In the genomic region with DNA sequence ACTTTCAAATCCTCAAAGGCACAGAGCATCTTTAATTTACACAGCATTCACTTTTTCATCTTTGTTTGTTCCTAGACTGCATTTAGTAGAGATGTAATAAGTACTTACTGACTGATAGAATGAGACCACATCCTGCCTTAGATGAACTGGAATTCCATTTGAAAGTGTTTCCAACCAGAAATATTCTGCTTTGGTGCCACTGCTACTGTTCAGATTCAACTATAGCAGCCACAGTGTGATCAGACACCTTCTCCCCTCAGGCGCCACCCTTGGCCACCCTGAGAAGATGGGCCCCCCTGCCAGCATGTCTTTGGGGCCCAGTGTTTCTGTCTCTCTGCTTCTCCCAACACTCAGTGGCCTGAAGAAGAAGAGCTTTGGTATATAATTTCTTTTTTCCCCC, we compare ENCODE assay signal across 11 cellular contexts.
DNase-seq lines count a peak whose midpoint lies in the region; ATAC-seq and TF ChIP-seq lines count a peak whose summit lies in the region.
"Had no signal": no experiment of that assay in that cellular context is flagged by ENCODE, and none has a peak within 500 bp of the region (broad histone marks: within the 10 kb centered on the region; RNA-seq: fewer than 3 reads in every experiment).

No MANE protein-coding gene starts in this region.

- no peaks in the 10 kb centered on the region for H3K9me2 ChIP-seq in DOHH2 (replicated peaks; ENCODE audit: control insufficient read depth, low read length)

- H3K36me3 ChIP-seq in DOHH2 (ENCODE audit: control insufficient read depth, low read length) (peaks cover 3% of the 10 kb centered on the region; the same call in 1 of the 2 replicates), adrenal gland (replicated peaks in 1 of 2) (no peaks in the 10 kb centered on the region)

- ATAC-seq in HG02852 (IDR thresholded peaks at IDR 0.05; ENCODE audit: unreplicated experiment) (peak; percentile 10), GM21825 (IDR thresholded peaks at IDR 0.05; ENCODE audit: unreplicated experiment) (no peak)

- H3K36me3 Mint-ChIP-seq in progenitor cell of endocrine pancreas (ENCODE audit: insufficient read depth) (no peaks in the 10 kb centered on the region), osteocyte (ENCODE audit: unreplicated experiment) (no peaks in the 10 kb centered on the region)

- H3K27me3 Mint-ChIP-seq in progenitor cell of endocrine pancreas (no peaks in the 10 kb centered on the region), osteocyte (ENCODE audit: unreplicated experiment) (no peaks in the 10 kb centered on the region)

- H4K20me1 ChIP-seq in DOHH2 (ENCODE audit: control insufficient read depth, insufficient read depth, low read depth, low read length): no peaks in the 10 kb centered on the region

- WGBS in adrenal gland, 4 donors: 90 to 96% (median 91%) methylated on average over 1 of the region's 1 CpG

- H3F3A ChIP-seq in DOHH2 (ENCODE audit: control insufficient read depth, insufficient read depth): peaks cover 35% of the 10 kb centered on the region

- H3K4me1 Mint-ChIP-seq in progenitor cell of endocrine pancreas (ENCODE audit: low read depth): peaks cover 12% of the 10 kb centered on the region
- H3K4me1 Mint-ChIP-seq in osteocyte (ENCODE audit: unreplicated experiment): peaks cover 15% of the 10 kb centered on the region

- peaks cover 14% of the 10 kb centered on the region for H3K79me2 ChIP-seq in DOHH2 (ENCODE audit: control insufficient read depth, low read length)

- H3K4me2 ChIP-seq in DOHH2 (ENCODE audit: low read length): peak overlapping the region; percentile 77

- TF ChIP-seq CTCF in DOHH2 (IDR thresholded peaks at IDR 0.05; ENCODE audit: low read depth, low read length, poor library complexity, severe bottlenecking): no peak
- no peak for TF ChIP-seq CTCF in adrenal gland (IDR thresholded peaks at IDR 0.05)
- no peak for TF ChIP-seq CTCF in progenitor cell of endocrine pancreas (IDR thresholded peaks at IDR 0.05; ENCODE audit: unreplicated experiment)
- TF ChIP-seq CTCF in osteocyte (IDR thresholded peaks at IDR 0.05): no peak

- no peaks in the 10 kb centered on the region for H3K9me3 Mint-ChIP-seq in progenitor cell of endocrine pancreas (ENCODE audit: low read depth)
- no peaks in the 10 kb centered on the region for H3K9me3 Mint-ChIP-seq in osteocyte (ENCODE audit: unreplicated experiment)

- intact Hi-C loops in adrenal gland (cut with DNase I): no loop called here

- H3K4me3 ChIP-seq in DOHH2 (ENCODE audit: low read length): peak overlapping the region; percentile 60
- H3K4me3 ChIP-seq in adrenal gland: no peak overlapping the region
- H3K4me3 ChIP-seq: lung had no signal

- peaks cover 98% of the 10 kb centered on the region for H3K4me1 ChIP-seq in DOHH2 (ENCODE audit: control insufficient read depth, low read length)
- peaks cover 0 to 31% of the 10 kb centered on the region in 2 donors for H3K4me1 ChIP-seq in adrenal gland (replicated peaks in 1 of 2)

- no peak for TF ChIP-seq POLR2A in adrenal gland (IDR thresholded peaks at IDR 0.05)

- peak overlapping the region; percentile 1 for H3K27ac Mint-ChIP-seq in progenitor cell of endocrine pancreas
- no peak overlapping the region for H3K27ac Mint-ChIP-seq in osteocyte (ENCODE audit: unreplicated experiment)

- no peaks in the 10 kb centered on the region for H3K27me3 ChIP-seq in DOHH2 (ENCODE audit: control insufficient read depth, low read length)
- no peaks in the 10 kb centered on the region for H3K27me3 ChIP-seq in adrenal gland

- DNase-seq in adrenal gland (no peak), progenitor cell of endocrine pancreas (ENCODE audit: low spot score, unreplicated experiment) (no peak), GOT3 (lab: John Stamatoyannopoulos, UW) (no peak), osteocyte (ENCODE audit: extremely low spot score, unreplicated experiment) (no peak)
- no peak for DNase-seq in activated CD8-positive, alpha-beta memory T cell treated with anti-CD3 and anti-CD28 coated beads for 24 hours
- DNase-seq: GDM1, NCI-H146 had no signal

- H3K9me3 ChIP-seq in DOHH2 (ENCODE audit: control insufficient read depth, insufficient read depth, low read length) (no peaks in the 10 kb centered on the region), adrenal gland (replicated peaks in 1 of 3) (no peaks in the 10 kb centered on the region)

- H3K4me3 Mint-ChIP-seq in progenitor cell of endocrine pancreas (ENCODE audit: low read depth) (no peak overlapping the region), osteocyte (ENCODE audit: unreplicated experiment) (no peak overlapping the region)

- peak overlapping the region; percentile 98 for H3K27ac ChIP-seq in DOHH2 (ENCODE audit: low read depth, low read length)
- H3K27ac ChIP-seq in adrenal gland: peak overlapping the region in 3 of 5 donors; percentile 11 to 74 (median 39)
